ENCODE assay signal across 1 cellular context in genomic region chr2:233928594-233929351, GRCh38.
TF ChIP-seq lines count a peak whose summit lies in the region.

No MANE protein-coding gene starts in this region.

TF ChIP-seq in HCT116, 20 proteins besides CTCF, POLR2A, EP300 and RAD21 (continued from another document):
- TF ChIP-seq ZBTB33 (IDR thresholded peaks at IDR 0.05; ENCODE audit: extremely low read depth, insufficient replicate concordance, low read length) (no peak), SRF (IDR thresholded peaks at IDR 0.05; ENCODE audit: low read depth) (no peak), EZH2phosphoT487 (IDR thresholded peaks at IDR 0.05; ENCODE audit: borderline replicate concordance) (no peak), REST (IDR thresholded peaks at IDR 0.05; ENCODE audit: low read depth) (no peak), CBX3 (IDR thresholded peaks at IDR 0.05; ENCODE audit: low read depth) (no peak), EGR1 (IDR thresholded peaks at IDR 0.05; ENCODE audit: low read depth) (no peak), ELF1 (IDR thresholded peaks at IDR 0.05; ENCODE audit: borderline replicate concordance, low read depth) (no peak), SP1 (IDR thresholded peaks at IDR 0.05; ENCODE audit: low read depth) (no peak)
